ENCODE assay signal across 34 cellular contexts in the genomic region with DNA sequence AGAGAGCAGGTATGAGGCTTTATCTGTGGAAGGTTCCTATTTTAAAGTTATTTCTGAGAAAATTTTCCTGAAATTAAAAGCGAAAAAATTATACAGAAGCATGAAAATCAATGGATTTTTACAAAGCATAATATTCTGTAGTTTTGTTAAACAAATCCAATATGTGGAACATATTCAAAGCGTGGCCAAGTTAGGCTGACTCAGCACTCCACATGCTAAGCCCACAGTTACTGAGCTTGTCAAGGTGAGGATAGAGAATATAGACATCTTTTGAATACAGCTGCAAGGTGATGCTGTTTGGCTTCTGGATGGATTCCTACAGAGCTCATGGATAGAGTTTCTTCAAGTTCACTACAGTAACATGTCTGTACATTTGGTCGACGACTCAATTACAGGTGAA.
A peak's percentile ranks its signal among the peaks of the same experiment; 100 is the strongest.
DNase-seq lines count a peak whose midpoint lies in the region; ATAC-seq, FAIRE-seq and TF ChIP-seq lines count a peak whose summit lies in the region.
"Had no signal": no experiment of that assay in that cellular context is flagged by ENCODE, and none has a peak within 500 bp of the region (broad histone marks: within the 10 kb centered on the region; RNA-seq: fewer than 3 reads in every experiment).

No MANE protein-coding gene starts in this region.

- no peak for TF ChIP-seq EP300 in HepG2 (IDR thresholded peaks at IDR 0.05; ENCODE audit: low read depth in 2 of 2, low read length in 2 of 2)
- TF ChIP-seq EP300 in HepG2 (CRISPR knock-in tag; IDR thresholded peaks at IDR 0.05; ENCODE audit: borderline replicate concordance), result no peak
- no peak for TF ChIP-seq EP300 in A549 (IDR thresholded peaks at IDR 0.05)

- H3K4me1 ChIP-seq in HepG2 (ENCODE audit: insufficient read depth, low read length) (no peaks in the 10 kb centered on the region), right lobe of liver (no peaks in the 10 kb centered on the region), A549 (no peaks in the 10 kb centered on the region)
- H3K4me1 ChIP-seq: BE2C; BLaER1 treated with 17β-estradiol and CSF1 and Interleukin-3, amounts not matched to agents 10 nM and 100 nM; Caco-2 had no signal

- no TSS peak for BruUV-seq in HepG2 (replicated peaks; lab: Mats Ljungman, UMichigan)

- TF ChIP-seq RAD21 in HepG2 (CRISPR knock-in tag; IDR thresholded peaks at IDR 0.05) (no peak), A549 (conservative IDR thresholded peaks at IDR 0.05 in 1 of 2, IDR thresholded peaks at IDR 0.05 in 1 of 2) (no peak)

- H3K27me3 ChIP-seq in HepG2 (ENCODE audit: control insufficient read depth in 1 of 2, insufficient read depth in 2 of 2, low read length in 2 of 2) (no peaks in the 10 kb centered on the region; a peak in 1 of 5 replicates), right lobe of liver (no peaks in the 10 kb centered on the region)
- H3K27me3 ChIP-seq: BE2C; BLaER1; BLaER1 treated with 17β-estradiol and CSF1 and Interleukin-3, amounts not matched to agents 10 nM and 100 nM had no signal

- in situ Hi-C loops in HepG2 (cut with HindIII; ENCODE audit: extremely low pct_ligation_motif_present, low pct_unique_long_range_greater_than_20kb), result no loop called here

- intact Hi-C loops in HepG2 (cut with micrococcal nuclease; ENCODE audit: unreplicated experiment) (no loop called here), right lobe of liver (cut with DNase I) (no loop called here)

- H2AFZ ChIP-seq in HepG2 (ENCODE audit: low read length), result no peak overlapping the region

- TF ChIP-seq CTCF in HepG2 (CRISPR knock-in tag; IDR thresholded peaks at IDR 0.05) (no peak), right lobe of liver (IDR thresholded peaks at IDR 0.05) (no peak), A549 (IDR thresholded peaks at IDR 0.05) (no peak), GM20000 (IDR thresholded peaks at IDR 0.05; ENCODE audit: extremely low read depth, missing control alignments) (no peak)

- TF ChIP-seq POLR2A in HepG2 (IDR thresholded peaks at IDR 0.05; ENCODE audit: insufficient read depth in 1 of 2, low read depth in 2 of 2, low read length in 2 of 2), result no peak
- TF ChIP-seq POLR2A in right lobe of liver (IDR thresholded peaks at IDR 0.05), result no peak
- no peak for TF ChIP-seq POLR2A in A549 (IDR thresholded peaks at IDR 0.05; ENCODE audit: low read length)

- WGBS in HepG2 (ENCODE audit: low lambda C conversion rate), result 8% methylated on average over 4 of the region's 4 CpGs
- 53% methylated on average over 4 of the region's 4 CpGs for WGBS in right lobe of liver (ENCODE audit: insufficient coverage, low coverage, low lambda C conversion rate, missing lambda C conversion rate)
- WGBS in A549 (ENCODE audit: missing lambda C conversion rate), result 26% methylated on average over 4 of the region's 4 CpGs

- no peaks in the 10 kb centered on the region for H3K36me3 ChIP-seq in HepG2 (replicated peaks in 1 of 2; ENCODE audit: control insufficient read depth in 1 of 2, insufficient read depth in 2 of 2, low read length in 2 of 2)
- H3K36me3 ChIP-seq in right lobe of liver, result no peaks in the 10 kb centered on the region
- H3K36me3 ChIP-seq: BE2C; BLaER1; BLaER1 treated with 17β-estradiol and CSF1 and Interleukin-3, amounts not matched to agents 10 nM and 100 nM had no signal

- H3K27ac ChIP-seq in HepG2 (ENCODE audit: extremely low read length, insufficient read depth, low read length), result no peak overlapping the region
- H3K27ac ChIP-seq in right lobe of liver, result no peak overlapping the region
- no peak overlapping the region for H3K27ac ChIP-seq in A549
- H3K27ac ChIP-seq: 22Rv1; BLaER1; BLaER1 treated with 17β-estradiol and CSF1 and Interleukin-3, amounts not matched to agents 10 nM and 100 nM; C4-2B had no signal

- no peak for ATAC-seq in HepG2
- no peak for ATAC-seq in right lobe of liver
- no peak for ATAC-seq in A549
- ATAC-seq: CD8-positive, alpha-beta T cell had no signal

- POLR2A ChIA-PET in HepG2 (lab: Yijun Ruan, JAX), result no interaction called here
- POLR2A ChIA-PET in A549 (lab: Yijun Ruan, JAX), result no interaction called here

- CTCF ChIA-PET in HepG2 (lab: Yijun Ruan, JAX; ENCODE audit: low intra/inter-chr PET ratio, low total read pairs), result no interaction called here
- CTCF ChIA-PET in A549 (lab: Yijun Ruan, JAX), result no interaction called here

- H3K9ac ChIP-seq in HepG2 (ENCODE audit: insufficient read depth, low read depth, low read length), result no peak overlapping the region
- H3K9ac ChIP-seq: BLaER1; BLaER1 treated with 17β-estradiol and CSF1 and Interleukin-3, amounts not matched to agents 10 nM and 100 nM had no signal

- no peak for DNase-seq in HepG2 (ENCODE audit: low spot score)
- no peak for DNase-seq in right lobe of liver
- DNase-seq in A549 (ENCODE audit: low read depth in 1 of 2, low spot score in 1 of 2), result no peak
- peak; percentile 41 to 44 for DNase-seq in NCI-H526 (lab: John Stamatoyannopoulos, UW)
- peak; percentile 12 for DNase-seq in NCI-H526 treated with DMSO at 0.1 percent for 48 hours (lab: John Stamatoyannopoulos, UW)
- DNase-seq in NCI-H774 (lab: John Stamatoyannopoulos, UW), result no peak
- DNase-seq in GM20000 (ENCODE audit: low spot score), result no peak
- DNase-seq in NCI-H748 treated with DMSO at 0.1 percent for 48 hours (lab: John Stamatoyannopoulos, UW), result no peak
- DNase-seq: 8988T; ACHN; AML-193; BE2C; C1 segment of cervical spinal cord; Caco-2; Calu3; CD4-positive, alpha-beta memory T cell; CD4-positive, alpha-beta T cell; CD4-positive, CD25-positive, alpha-beta regulatory T cell; CD8-positive, alpha-beta memory T cell; CD8-positive, alpha-beta T cell; COR-L47; DMS 273 treated with DMSO at 0.1 percent for 48 hours; DMS153; DMS53; DMS79; DMS79 treated with DMSO at 0.1 percent for 48 hours; DND-41; EL had no signal

- H3K4me3 ChIP-seq in HepG2 (replicated peaks in 1 of 3; ENCODE audit: insufficient read depth in 1 of 3, low read depth in 2 of 3, low read length in 3 of 3) (no peak overlapping the region), right lobe of liver (no peak overlapping the region), A549 (no peak overlapping the region)
- H3K4me3 ChIP-seq: BLaER1; BLaER1 treated with 17β-estradiol and CSF1 and Interleukin-3, amounts not matched to agents 10 nM and 100 nM had no signal

- H3K79me2 ChIP-seq in HepG2 (ENCODE audit: insufficient read depth, low read length), result no peaks in the 10 kb centered on the region

- no peak overlapping the region for H3K4me2 ChIP-seq in HepG2 (ENCODE audit: low read depth, low read length)
- H3K4me2 ChIP-seq in A549, result no peak overlapping the region
- H3K4me2 ChIP-seq: BLaER1; BLaER1 treated with 17β-estradiol and CSF1 and Interleukin-3, amounts not matched to agents 10 nM and 100 nM had no signal

- no peaks in the 10 kb centered on the region for H4K20me1 ChIP-seq in HepG2 (ENCODE audit: insufficient read depth, low read length)
- H4K20me1 ChIP-seq: BLaER1; BLaER1 treated with 17β-estradiol and CSF1 and Interleukin-3, amounts not matched to agents 10 nM and 100 nM had no signal

- FAIRE-seq in HepG2 (lab: Jason Lieb, UNC) (no peak), A549 (lab: Jason Lieb, UNC) (no peak)
- FAIRE-seq: A204.1, D721Med had no signal

- H3K9me3 ChIP-seq in HepG2 (ENCODE audit: low read length), result no peaks in the 10 kb centered on the region
- no peaks in the 10 kb centered on the region for H3K9me3 ChIP-seq in right lobe of liver
- no peaks in the 10 kb centered on the region for H3K9me3 ChIP-seq in A549
- H3K9me3 ChIP-seq: BE2C; BLaER1; BLaER1 treated with 17β-estradiol and CSF1 and Interleukin-3, amounts not matched to agents 10 nM and 100 nM; Caco-2 had no signal

TF ChIP-seq in HepG2, 621 proteins besides CTCF, POLR2A, EP300 and RAD21:
- no peak for TF ChIP-seq CC2D1A (CRISPR knock-in tag; IDR thresholded peaks at IDR 0.05)
- TF ChIP-seq MAFK (conservative IDR thresholded peaks at IDR 0.05 in 1 of 2, IDR thresholded peaks at IDR 0.05 in 1 of 2; ENCODE audit: low read length in 2 of 2), result peak; percentile 71 to 84
- peak; percentile 68 for TF ChIP-seq MAFF (IDR thresholded peaks at IDR 0.05; ENCODE audit: low read depth, low read length)

TF ChIP-seq in A549, 52 proteins besides CTCF, POLR2A, EP300 and RAD21:
- TF ChIP-seq MAFK (IDR thresholded peaks at IDR 0.05; ENCODE audit: partially characterized antibody) (peak; percentile 39), HEYL (CRISPR knock-in tag; IDR thresholded peaks at IDR 0.05) (no peak)

Comparison
In these comparisons a context has a peak if more than half of its experiments do, and no peak if none do; other contexts are left out.
1. DNase-seq: peak in NCI-H526 (2 of 2) and NCI-H526 treated with DMSO at 0.1 percent for 48 hours (single experiment); none in HepG2 (single experiment), right lobe of liver (0 of 3), A549 (0 of 2), NCI-H774 (single experiment), GM20000 (single experiment) and NCI-H748 treated with DMSO at 0.1 percent for 48 hours (single experiment).